Comparison of ENCODE assay signal across 31 cellular contexts in the genomic region with DNA sequence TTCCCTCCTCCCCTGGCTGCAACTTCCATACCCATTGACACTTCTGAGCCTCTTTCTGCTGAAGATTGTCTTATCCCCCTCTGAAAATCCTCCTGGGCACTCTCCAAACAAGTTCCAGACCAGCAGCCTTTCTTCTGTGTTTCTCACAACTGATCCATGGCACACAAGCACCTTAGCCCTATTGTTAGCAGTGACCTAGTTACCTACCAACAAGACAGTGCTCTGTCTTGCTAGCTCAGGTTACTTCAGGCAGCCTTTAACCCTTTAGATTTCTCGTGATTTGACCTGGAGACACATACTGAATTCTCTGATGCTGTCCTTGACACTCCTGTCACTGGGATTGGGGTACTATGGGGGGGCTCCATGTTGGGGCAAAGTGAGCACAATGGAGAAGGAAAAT.
"Had no signal": no experiment of that assay in that cellular context is flagged by ENCODE, and none has a peak within 500 bp of the region (broad histone marks: within the 10 kb centered on the region; RNA-seq: fewer than 3 reads in every experiment).

No MANE protein-coding gene starts in this region.

- H3K27me3 ChIP-seq: dorsolateral prefrontal cortex, gastrocnemius medialis, neural progenitor cell, right atrium auricular region, suprapubic skin, transverse colon, upper lobe of right lung, uterus had no signal

- H3K36me3 Mint-ChIP-seq: immature natural killer cell; mesothelial cell of epicardium; naive B cell; natural killer cell treated with Interleukin-12 subunit alpha and Interleukin-12 subunit beta and Interleukin-15 and Interleukin-18, amount 100 ng/mL, for 72 hours; neural progenitor cell had no signal

- H3K4me1 ChIP-seq: lower lobe of right lung, neural progenitor cell, prostate gland, right atrium auricular region, suprapubic skin, upper lobe of right lung, uterus had no signal

- H3K9me3 Mint-ChIP-seq: immature natural killer cell; mesothelial cell of epicardium; natural killer cell treated with Interleukin-12 subunit alpha and Interleukin-12 subunit beta and Interleukin-15 and Interleukin-18, amount 100 ng/mL, for 72 hours; neural progenitor cell; stimulated activated naive CD8-positive, alpha-beta T cell treated with anti-CD3 and anti-CD28 coated beads, Interleukin-15, amount 100 ng/mL, for 72 hours had no signal

- H3K4me1 Mint-ChIP-seq: immature natural killer cell; naive B cell; neural progenitor cell; stimulated activated naive CD8-positive, alpha-beta T cell treated with anti-CD3 and anti-CD28 coated beads, Interleukin-15, amount 100 ng/mL, for 72 hours had no signal

- H3K36me3 ChIP-seq: gastrocnemius medialis, lower lobe of right lung, neural progenitor cell, prostate gland, right atrium auricular region, suprapubic skin, transverse colon, upper lobe of right lung, uterus had no signal

- H3K9ac ChIP-seq: neural progenitor cell had no signal

- H3K4me3 Mint-ChIP-seq: immature natural killer cell; mesothelial cell of epicardium; naive B cell; natural killer cell treated with Interleukin-12 subunit alpha and Interleukin-12 subunit beta and Interleukin-15 and Interleukin-18, amount 100 ng/mL, for 72 hours; neural progenitor cell; stimulated activated naive CD8-positive, alpha-beta T cell treated with anti-CD3 and anti-CD28 coated beads, Interleukin-15, amount 100 ng/mL, for 72 hours had no signal

- H3K9me3 ChIP-seq: gastrocnemius medialis, lower lobe of right lung, mucosa of descending colon, prostate gland, right atrium auricular region, suprapubic skin, transverse colon, upper lobe of right lung, uterus had no signal

- H3K27ac ChIP-seq: epithelial cell of prostate, gastrocnemius medialis, lower lobe of right lung, neural progenitor cell, prostate gland, right atrium auricular region, suprapubic skin, transverse colon, upper lobe of right lung, uterus had no signal

- H3K27ac Mint-ChIP-seq: immature natural killer cell; mesothelial cell of epicardium; natural killer cell treated with Interleukin-12 subunit alpha and Interleukin-12 subunit beta and Interleukin-15 and Interleukin-18, amount 100 ng/mL, for 72 hours; neural progenitor cell; stimulated activated naive CD8-positive, alpha-beta T cell treated with anti-CD3 and anti-CD28 coated beads, Interleukin-15, amount 100 ng/mL, for 72 hours had no signal

- DNase-seq: dorsolateral prefrontal cortex; effector CD4-positive, alpha-beta T cell; foreskin fibroblast; gastrocnemius medialis; head of caudate nucleus; immature natural killer cell; islet precursor cell; kidney glomerular epithelial cell; left colon; left ventricle myocardium superior; lower lobe of right lung; mucosa of descending colon; naive B cell; stimulated activated CD4-positive, alpha-beta T cell treated with anti-CD3 and anti-CD28 coated beads, Interleukin-12 subunit alpha, Interleukin-12 subunit beta, amount 100 ng/mL, for 4 hours; stimulated activated CD4-positive, alpha-beta T cell treated with anti-CD3 and anti-CD28 coated beads, Interleukin-1b, Interleukin-23, amount 100 ng/mL, for 48 hours; stimulated activated CD4-positive, alpha-beta T cell treated with anti-CD3 and anti-CD28 coated beads, Interleukin-4, amount 100 ng/mL, for 1 hour; stimulated activated CD8-positive, alpha-beta memory T cell treated with anti-CD3 and anti-CD28 coated beads, Interleukin-4, amount 100 ng/mL, for 48 hours; stimulated activated naive CD4-positive, alpha-beta T cell; stimulated activated naive CD8-positive, alpha-beta T cell treated with anti-CD3 and anti-CD28 coated beads, Interleukin-15, amount 100 ng/mL, for 72 hours; transverse colon; upper lobe of right lung; uterus had no signal

- H3K4me3 ChIP-seq: dorsolateral prefrontal cortex, gastrocnemius medialis, lower lobe of right lung, mucosa of descending colon, neural progenitor cell, prostate gland, right atrium auricular region, smooth muscle cell, suprapubic skin, transverse colon, upper lobe of right lung, uterus had no signal

- H3K4me2 ChIP-seq: neural progenitor cell, smooth muscle cell had no signal

- FAIRE-seq: colon had no signal

- H2AFZ ChIP-seq: neural progenitor cell had no signal
